9 cellular contexts compared by ENCODE assay signal in the genomic region with DNA sequence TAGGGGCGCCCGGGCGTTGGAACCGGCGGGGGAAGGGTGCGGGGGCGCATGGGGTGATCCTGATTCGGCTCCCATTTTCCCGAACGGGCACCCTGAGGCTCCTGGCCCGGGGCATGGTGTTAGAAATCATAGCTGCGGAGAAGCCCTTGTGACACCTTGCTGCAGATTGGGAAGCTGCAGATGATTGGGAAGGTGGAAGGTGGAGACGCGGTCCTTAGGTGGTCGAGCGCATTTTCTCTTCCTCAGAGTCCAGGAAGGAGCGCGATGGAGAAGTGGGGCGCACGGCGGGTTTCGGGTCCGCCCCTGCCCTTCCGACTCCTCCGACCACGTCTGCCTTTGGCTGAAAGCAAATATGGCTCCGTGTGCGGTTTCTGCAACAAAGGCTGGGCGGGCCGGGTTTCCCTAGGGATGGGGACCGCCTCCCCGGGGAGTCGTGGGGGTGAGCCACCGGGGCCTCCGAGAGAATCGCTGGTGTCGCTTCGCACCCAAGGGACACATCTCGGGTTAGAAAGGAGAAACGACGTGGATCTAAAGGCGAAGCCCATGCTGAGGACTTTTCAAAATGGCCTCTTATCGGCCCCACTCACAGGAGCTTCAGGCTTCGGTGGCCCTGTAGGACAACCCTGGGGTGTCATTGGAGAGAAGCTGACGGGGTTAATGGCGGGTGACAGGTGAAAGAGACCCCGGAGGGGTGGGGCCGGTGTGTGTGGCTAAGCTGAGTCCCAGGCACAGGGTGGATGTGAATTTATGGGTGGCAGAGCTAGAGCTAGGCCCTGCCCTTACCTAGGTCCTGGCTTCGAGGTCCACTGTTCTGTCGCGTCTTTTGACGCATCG. TPM values are rescaled to one million over a fixed set of nuclear protein-coding genes. Genes with fewer than 3 reads are reported as not detected.
DNase-seq lines count a peak whose midpoint lies in the region; ATAC-seq and TF ChIP-seq lines count a peak whose summit lies in the region.
"Had no signal": no experiment of that assay in that cellular context is flagged by ENCODE, and none has a peak within 500 bp of the region (broad histone marks: within the 10 kb centered on the region; RNA-seq: fewer than 3 reads in every experiment).

No MANE protein-coding gene starts in this region.

- RAD21 ChIA-PET in HCT116 (lab: Charles Lee; ENCODE audit: low non-redundant PET in 1 of 2, low total read pairs in 2 of 2, uncharacterized antibody in 2 of 2, unreplicated experiment in 2 of 2), result interaction anchor here in 1 of 2 experiments (0.7 kb wide), 1 partner anchor 76 kb away, joined by 3 read pairs; no protein-coding TSS in a partner anchor

- H3K36me3 ChIP-seq in ES-I3 (ENCODE audit: insufficient read depth, low read length) (peaks cover 24% of the 10 kb centered on the region), HCT116 (ENCODE audit: control insufficient read depth in 1 of 2, insufficient read depth in 2 of 2, low read length in 2 of 2) (peaks cover 6 to 33% of the 10 kb centered on the region in 2 experiments), endodermal cell (ENCODE audit: control insufficient read depth, insufficient read depth, low read length) (peaks cover 33% of the 10 kb centered on the region), mucosa of stomach (ENCODE audit: control insufficient read depth, insufficient read depth, low read length) (no peaks in the 10 kb centered on the region), thoracic aorta (peaks cover 19% of the 10 kb centered on the region)

- peaks cover 20% of the 10 kb centered on the region; the same call in 1 of the 2 replicates for H4K20me1 ChIP-seq in HCT116 (ENCODE audit: insufficient read depth)

- TF ChIP-seq CTCF in HCT116 (IDR thresholded peaks at IDR 0.05 in 2 of 3, conservative IDR thresholded peaks at IDR 0.05 in 1 of 3; ENCODE audit: borderline replicate concordance in 1 of 3, insufficient read depth in 1 of 3, low read depth in 2 of 3, low read length in 2 of 3), result no peak
- no peak for TF ChIP-seq CTCF in endodermal cell (conservative IDR thresholded peaks at IDR 0.05)
- no peak for TF ChIP-seq CTCF in thoracic aorta (IDR thresholded peaks at IDR 0.05)

- WGBS in endodermal cell (ENCODE audit: insufficient coverage in 1 of 2, insufficient read length in 1 of 2), 2 experiments, result 23 to 33% methylated on average over 23 to 53 of the region's 53 CpGs

- TF ChIP-seq POLR2A in HCT116 (IDR thresholded peaks at IDR 0.05; ENCODE audit: borderline replicate concordance, extremely low read depth, insufficient read depth, insufficient read length), result no peak

- peak overlapping the region; percentile 84 for H3K4me3 Mint-ChIP-seq in activated CD4-positive, alpha-beta memory T cell treated with anti-CD3 and anti-CD28 coated beads for 36 hours
- H3K4me3 Mint-ChIP-seq in endodermal cell, result peak overlapping the region; percentile 97

- peaks cover 38% of the 10 kb centered on the region for H3K36me3 Mint-ChIP-seq in activated CD4-positive, alpha-beta memory T cell treated with anti-CD3 and anti-CD28 coated beads for 36 hours
- H3K36me3 Mint-ChIP-seq in endodermal cell (ENCODE audit: low read depth), result peaks cover 37% of the 10 kb centered on the region

- H3K9ac ChIP-seq in ES-I3 (ENCODE audit: low read depth, low read length) (peak overlapping the region; percentile 99), HCT116 (ENCODE audit: low read length) (peak overlapping the region; percentile 97), endodermal cell (ENCODE audit: extremely low read depth, low read length, poor library complexity, severe bottlenecking) (peak overlapping the region; percentile 89), mucosa of stomach (ENCODE audit: low read length) (peak overlapping the region; percentile 99)

- no peaks in the 10 kb centered on the region for H3K27me3 ChIP-seq in HCT116 (ENCODE audit: insufficient read depth, low read length)
- H3K27me3 ChIP-seq in endodermal cell (ENCODE audit: control insufficient read depth, insufficient read depth, low read length, poor library complexity, severe bottlenecking), result no peaks in the 10 kb centered on the region
- no peaks in the 10 kb centered on the region for H3K27me3 ChIP-seq in mucosa of stomach (ENCODE audit: control insufficient read depth, insufficient read depth, low read length)
- H3K27me3 ChIP-seq in thoracic aorta (replicated peaks; ENCODE audit: insufficient read depth), result no peaks in the 10 kb centered on the region

- H3K4me1 Mint-ChIP-seq in activated CD4-positive, alpha-beta memory T cell treated with anti-CD3 and anti-CD28 coated beads for 36 hours (ENCODE audit: low read depth), result peaks cover 69% of the 10 kb centered on the region
- peaks cover 39% of the 10 kb centered on the region for H3K4me1 Mint-ChIP-seq in endodermal cell

- CTCF ChIA-PET in HCT116 (lab: Charles Lee), result interaction anchor here (0.8 to 2.2 kb wide), 4 partner anchors 19 to 114 kb away, joined by 3 to 8 read pairs (median 4); no protein-coding TSS in a partner anchor
- CTCF ChIA-PET in activated CD4-positive, alpha-beta memory T cell treated with anti-CD3 and anti-CD28 coated beads for 36 hours (lab: Charles Lee), result interaction anchor here (1.0 to 3.3 kb wide), 8 partner anchors 21 to 174 kb away, joined by 3 to 15 read pairs (median 8); no protein-coding TSS in a partner anchor

- H3K4me1 ChIP-seq in ES-I3 (ENCODE audit: insufficient read depth, low read length) (peaks cover 31% of the 10 kb centered on the region), HCT116 (ENCODE audit: control insufficient read depth in 1 of 2, insufficient read depth in 2 of 2, low read length in 2 of 2) (peaks cover 48 to 79% of the 10 kb centered on the region in 2 experiments), endodermal cell (ENCODE audit: control insufficient read depth, insufficient read depth, low read length) (peaks cover 11% of the 10 kb centered on the region), mucosa of stomach (ENCODE audit: control insufficient read depth, insufficient read depth, low read length) (peaks cover 49% of the 10 kb centered on the region), thoracic aorta (ENCODE audit: control insufficient read depth in 1 of 2, low read depth in 2 of 2) (peaks cover 49 to 72% of the 10 kb centered on the region in 2 donors)

- H3K9me3 Mint-ChIP-seq in activated CD4-positive, alpha-beta memory T cell treated with anti-CD3 and anti-CD28 coated beads for 36 hours, result no peaks in the 10 kb centered on the region
- H3K9me3 Mint-ChIP-seq in endodermal cell, result no peaks in the 10 kb centered on the region

- peak overlapping the region; percentile 73 to 99 for H3K4me3 ChIP-seq in HCT116 (replicated peaks in 1 of 2; ENCODE audit: low read depth in 1 of 2, low read length in 2 of 2)
- peak overlapping the region; percentile 91 for H3K4me3 ChIP-seq in endodermal cell (ENCODE audit: low read length)
- H3K4me3 ChIP-seq in mucosa of stomach (ENCODE audit: low read length), result peak overlapping the region; percentile 83
- H3K4me3 ChIP-seq in thoracic aorta, result peak overlapping the region; percentile 96

- DNase-seq in HCT116 (ENCODE audit: low read depth, low spot score), result no peak
- peak; percentile 52 for DNase-seq in NCI-H146 treated with DMSO at 0.1 percent for 48 hours (lab: John Stamatoyannopoulos, UW; ENCODE audit: unreplicated experiment)
- peak; percentile 58 for DNase-seq in activated CD4-positive, alpha-beta memory T cell treated with anti-CD3 and anti-CD28 coated beads for 36 hours
- peak; percentile 79 for DNase-seq in endodermal cell
- no peak for DNase-seq in thoracic aorta (ENCODE audit: low spot score)
- DNase-seq in iPS-NIHi11 (ENCODE audit: low spot score), result no peak

- no peaks in the 10 kb centered on the region for H3K9me2 ChIP-seq in HCT116 (ENCODE audit: insufficient read depth)

- H3K4me2 ChIP-seq in HCT116 (ENCODE audit: low read length), result peak overlapping the region; percentile 96

- POLR2A ChIA-PET in HCT116 (lab: Charles Lee), result interaction anchor here (0.6 to 10.2 kb wide), 29 partner anchors 10 to 180 kb away, joined by 3 to 86 read pairs (median 5); a partner anchor contains a TSS
- POLR2A ChIA-PET in activated CD4-positive, alpha-beta memory T cell treated with anti-CD3 and anti-CD28 coated beads for 36 hours (lab: Charles Lee), result interaction anchor here (1.0 to 2.8 kb wide), 5 partner anchors 10 to 176 kb away, joined by 3 to 12 read pairs (median 10); a partner anchor contains a TSS

- no peak for TF ChIP-seq RAD21 in HCT116 (IDR thresholded peaks at IDR 0.05; ENCODE audit: low read depth)

- H3K27me3 Mint-ChIP-seq in activated CD4-positive, alpha-beta memory T cell treated with anti-CD3 and anti-CD28 coated beads for 36 hours, result no peaks in the 10 kb centered on the region
- H3K27me3 Mint-ChIP-seq in endodermal cell (ENCODE audit: insufficient read depth), result no peaks in the 10 kb centered on the region

- H3K9me3 ChIP-seq in ES-I3 (ENCODE audit: control insufficient read depth, insufficient read depth, low read length) (no peaks in the 10 kb centered on the region), HCT116 (ENCODE audit: control insufficient read depth in 1 of 2, insufficient read depth in 1 of 2, low read depth in 1 of 2, low read length in 2 of 2) (no peaks in the 10 kb centered on the region), endodermal cell (ENCODE audit: control insufficient read depth, low read length) (no peaks in the 10 kb centered on the region), mucosa of stomach (ENCODE audit: control insufficient read depth, low read length) (no peaks in the 10 kb centered on the region), thoracic aorta (no peaks in the 10 kb centered on the region)

- H2AFZ ChIP-seq in HCT116 (ENCODE audit: low read depth, low read length, poor library complexity, severe bottlenecking), result no peak overlapping the region

- ATAC-seq in HCT116 (peak; percentile 19; the same call in 1 of the 2 replicates), thoracic aorta (ENCODE audit: insufficient number of reproducible peaks, low FRiP score, low read depth) (no peak)

- H3K27ac Mint-ChIP-seq in activated CD4-positive, alpha-beta memory T cell treated with anti-CD3 and anti-CD28 coated beads for 36 hours, result peak overlapping the region; percentile 93
- peak overlapping the region; percentile 97 for H3K27ac Mint-ChIP-seq in endodermal cell

- intact Hi-C loops in HCT116 (cut with micrococcal nuclease), result loop anchor here (1.0 kb wide), 1 partner anchor 86 kb away; no protein-coding TSS in a partner anchor
- intact Hi-C loops in activated CD4-positive, alpha-beta memory T cell treated with anti-CD3 and anti-CD28 coated beads for 36 hours (cut with micrococcal nuclease), result loop anchor here (1.0 to 5.0 kb wide), 4 partner anchors 57 to 584 kb away; a partner anchor contains a TSS

- TSS peak; percentile 73 for BruUV-seq in HCT116 (replicated peaks; lab: Mats Ljungman, UMichigan)

- H3K27ac ChIP-seq in HCT116 (ENCODE audit: low read depth, low read length) (peak overlapping the region; percentile 96), endodermal cell (ENCODE audit: low read depth, low read length) (peak overlapping the region; percentile 86), thoracic aorta (peak overlapping the region; percentile 98 to 99)

- peaks cover 41% of the 10 kb centered on the region for H3K79me2 ChIP-seq in HCT116 (ENCODE audit: insufficient read depth, low read length)

RNA-seq across cellular contexts. Expression of a gene that starts 0.7 kb away (rescaled TPM):
- total RNA-seq in HCT116 (2021; ENCODE audit: unreplicated experiment), result 3,345 TPM
- polyA plus RNA-seq in HCT116 (2012), result 4,227 and 4,920 TPM in 2 replicates
- 100 to 1,000 TPM; 915 to 922 TPM for total RNA-seq in activated CD4-positive, alpha-beta memory T cell treated with anti-CD3 and anti-CD28 coated beads for 36 hours
- total RNA-seq in endodermal cell, result 1,000 to 10,000 TPM; 2,226 to 2,809 TPM
- 2,223 TPM for polyA plus RNA-seq in endodermal cell (2013, experiment 1 of 2)
- 2,173 TPM for polyA plus RNA-seq in endodermal cell (2013, experiment 2 of 2)
- total RNA-seq in thoracic aorta, result 1,000 to 10,000 TPM; 1,820 to 2,025 TPM

RNA-seq across cellular contexts. Expression of a gene that starts 18.0 kb away (rescaled TPM):
- total RNA-seq in HCT116 (2021; ENCODE audit: unreplicated experiment) (2.3 TPM), endodermal cell (under 1 TPM; 0.26 to 0.40 TPM), thoracic aorta (1 to 10 TPM; 4.7 to 8.0 TPM)
- polyA plus RNA-seq in HCT116 (2012), result 5.8 and 7.7 TPM in 2 replicates
- under 1 TPM; 0.41 to 0.48 TPM for total RNA-seq in activated CD4-positive, alpha-beta memory T cell treated with anti-CD3 and anti-CD28 coated beads for 36 hours
- 0.82 TPM for polyA plus RNA-seq in endodermal cell (2013, experiment 1 of 2)
- polyA plus RNA-seq in endodermal cell (2013, experiment 2 of 2), result 0.75 TPM
- total RNA-seq: activated CD8-positive, alpha-beta memory T cell treated with anti-CD3 and anti-CD28 coated beads for 36 hours had no signal

RNA-seq across cellular contexts. Expression of a gene that starts 50.8 kb away (rescaled TPM):
- total RNA-seq in HCT116 (2021; ENCODE audit: unreplicated experiment), result 18.1 TPM
- polyA plus RNA-seq in HCT116 (2012), result 13.2 and 13.7 TPM in 2 replicates
- under 1 TPM; 0.10 to 0.21 TPM for total RNA-seq in activated CD4-positive, alpha-beta memory T cell treated with anti-CD3 and anti-CD28 coated beads for 36 hours
- 10 to 100 TPM in 1 of 2 donors, 1 to 10 TPM in 1; 9.7 to 14.9 TPM for total RNA-seq in endodermal cell
- polyA plus RNA-seq in endodermal cell (2013, experiment 1 of 2), result 8.2 TPM
- polyA plus RNA-seq in endodermal cell (2013, experiment 2 of 2), result 3.6 TPM
- total RNA-seq in thoracic aorta, result 10 to 100 TPM; 20.8 to 45.4 TPM
- total RNA-seq: activated CD8-positive, alpha-beta memory T cell treated with anti-CD3 and anti-CD28 coated beads for 36 hours had no signal

Comparison
In these comparisons a context has a peak if more than half of its experiments do, and no peak if none do; other contexts are left out.
1. DNase-seq: peak in NCI-H146 treated with DMSO at 0.1 percent for 48 hours (single experiment), activated CD4-positive, alpha-beta memory T cell treated with anti-CD3 and anti-CD28 coated beads for 36 hours (single experiment) and endodermal cell (single experiment); none in HCT116 (single experiment), thoracic aorta (single experiment) and iPS-NIHi11 (single experiment).
2. RNA of a gene that starts 50.8 kb away (total RNA-seq): 20.8 to 45.4 TPM in thoracic aorta, 18.1 TPM in HCT116 (single experiment) and 9.7 to 14.9 TPM in endodermal cell; 0.10 to 0.21 TPM in activated CD4-positive, alpha-beta memory T cell treated with anti-CD3 and anti-CD28 coated beads for 36 hours; every median in the first group is over 4 times any median in the second.
3. Peak in every context shown above with its lines, with median percentiles within 50 percentile points of each other: H3K9ac ChIP-seq, H3K27ac ChIP-seq and H3K4me3 ChIP-seq.